ENCODE assay signal across 8 cellular contexts in genomic region chr5:14767942-14768837, GRCh38.
DNase-seq lines count a peak whose midpoint lies in the region; ATAC-seq, FAIRE-seq and TF ChIP-seq lines count a peak whose summit lies in the region.

No MANE protein-coding gene starts in this region.

- H3K4me1 ChIP-seq in foreskin keratinocyte: no peaks in the 10 kb centered on the region

- intact Hi-C loops in dorsolateral prefrontal cortex (cut with DNase I): no loop called here

- ATAC-seq in HG02610 (IDR thresholded peaks at IDR 0.05; ENCODE audit: unreplicated experiment) (peak; percentile 73), foreskin keratinocyte (no peak)

- no peak for TF ChIP-seq POLR2A in GM12891 (IDR thresholded peaks at IDR 0.05; ENCODE audit: low read depth, low read length)

- peak overlapping the region in 41 of 59 donors; percentile 4 to 63 (median 28) for H3K27ac ChIP-seq in dorsolateral prefrontal cortex
- H3K27ac ChIP-seq in foreskin keratinocyte: no peak overlapping the region

- peak; percentile 79 for FAIRE-seq in GM12891 (lab: Jason Lieb, UNC)

- DNase-seq in GM12891 (ENCODE audit: insufficient read length, low spot score): no peak
- DNase-seq in NCI-H146 treated with DMSO at 0.1 percent for 48 hours (lab: John Stamatoyannopoulos, UW; ENCODE audit: unreplicated experiment): peak; percentile 91
- DNase-seq in dorsolateral prefrontal cortex: no peak
- no peak for DNase-seq in amniotic stem cell (lab: John Stamatoyannopoulos, UW)
- no peak for DNase-seq in A172 (ENCODE audit: low spot score)
- DNase-seq in foreskin keratinocyte: no peak
- no peak for DNase-seq in effector CD8-positive, alpha-beta T cell (lab: John Stamatoyannopoulos, UW)

- no peak overlapping the region for H3K4me3 ChIP-seq in dorsolateral prefrontal cortex

- TF ChIP-seq CTCF in dorsolateral prefrontal cortex (IDR thresholded peaks at IDR 0.05 in 54 of 56, conservative IDR thresholded peaks at IDR 0.05 in 2 of 56; ENCODE audit: low read depth in 1 of 56, partially characterized antibody in 56 of 56) (no peak), foreskin keratinocyte (conservative IDR thresholded peaks at IDR 0.05) (no peak)

- H3K27me3 ChIP-seq in dorsolateral prefrontal cortex (no peaks in the 10 kb centered on the region), foreskin keratinocyte (no peaks in the 10 kb centered on the region)

TF ChIP-seq in GM12891, 5 proteins besides CTCF, POLR2A, EP300 and RAD21:
- TF ChIP-seq TAF1 (IDR thresholded peaks at IDR 0.05; ENCODE audit: low read depth, low read length): no peak
- no peak for TF ChIP-seq POLR2AphosphoS5 (IDR thresholded peaks at IDR 0.05; ENCODE audit: low read depth, low read length)
- no peak for TF ChIP-seq POU2F2 (IDR thresholded peaks at IDR 0.05; ENCODE audit: low read depth, low read length)
- TF ChIP-seq SPI1 (IDR thresholded peaks at IDR 0.05; ENCODE audit: low read depth, low read length): no peak
- TF ChIP-seq PAX5 (IDR thresholded peaks at IDR 0.05; ENCODE audit: insufficient read depth, low read length, severe bottlenecking): no peak
TF ChIP-seq in GM12891: peak in this region for 0.
